ENCODE assay signal across 24 cellular contexts in genomic region chr14:22098435-22098834, GRCh38.
DNase-seq lines count a peak whose midpoint lies in the region; ATAC-seq and TF ChIP-seq lines count a peak whose summit lies in the region.
"Had no signal": no experiment of that assay in that cellular context is flagged by ENCODE, and none has a peak within 500 bp of the region (broad histone marks: within the 10 kb centered on the region; RNA-seq: fewer than 3 reads in every experiment).

No MANE protein-coding gene starts in this region.

- peaks cover 33% of the 10 kb centered on the region for H3K4me1 Mint-ChIP-seq in activated CD4-positive, alpha-beta T cell treated with anti-CD3 and anti-CD28 coated beads, Interleukin-2, amount 10 ng/mL, durations not matched to agents 24 days and 14 days
- H3K4me1 Mint-ChIP-seq in activated naive CD8-positive, alpha-beta T cell (ENCODE audit: low read depth): peaks cover 53% of the 10 kb centered on the region
- H3K4me1 Mint-ChIP-seq: WTC11 had no signal

- in situ Hi-C loops in gastrocnemius medialis (cut with MboI; ENCODE audit: low sequenced_read_pairs in 4 of 4): no loop called here

- no peak for TF ChIP-seq POLR2A in gastrocnemius medialis (IDR thresholded peaks at IDR 0.05)

- TF ChIP-seq CTCF in gastrocnemius medialis (IDR thresholded peaks at IDR 0.05 in 4 of 5, conservative IDR thresholded peaks at IDR 0.05 in 1 of 5) (no peak), RWPE1 (conservative IDR thresholded peaks at IDR 0.05; ENCODE audit: low read depth) (no peak)

- no peaks in the 10 kb centered on the region for H3K27me3 Mint-ChIP-seq in activated CD4-positive, alpha-beta T cell treated with anti-CD3 and anti-CD28 coated beads, Interleukin-2, amount 10 ng/mL, durations not matched to agents 24 days and 14 days
- H3K27me3 Mint-ChIP-seq in activated naive CD8-positive, alpha-beta T cell: no peaks in the 10 kb centered on the region

- no peaks in the 10 kb centered on the region for H3K27me3 ChIP-seq in gastrocnemius medialis
- H3K27me3 ChIP-seq: ascending aorta, thyroid gland had no signal

- no peaks in the 10 kb centered on the region for H3K4me1 ChIP-seq in gastrocnemius medialis
- H3K4me1 ChIP-seq: ascending aorta, prostate gland, thyroid gland had no signal

- H3K36me3 ChIP-seq in KOPT-K1 (ENCODE audit: insufficient read depth, low read length): no peaks in the 10 kb centered on the region
- H3K36me3 ChIP-seq in gastrocnemius medialis: no peaks in the 10 kb centered on the region
- H3K36me3 ChIP-seq: ascending aorta, neutrophil, prostate gland, thyroid gland had no signal

- no peak for DNase-seq in activated CD4-positive, alpha-beta T cell treated with anti-CD3 and anti-CD28 coated beads, Interleukin-2, amount 10 ng/mL, durations not matched to agents 24 days and 14 days
- DNase-seq in activated CD4-positive, alpha-beta T cell treated with anti-CD3 and anti-CD28 coated beads, Interleukin-2, amount 50 U/mL, for 4 hours: no peak
- DNase-seq in gastrocnemius medialis: no peak
- DNase-seq in RWPE1 (ENCODE audit: low spot score): no peak
- DNase-seq in putamen (ENCODE audit: low spot score): no peak
- DNase-seq: activated effector memory CD4-positive, alpha-beta T cell treated with anti-CD3 and anti-CD28 coated beads, Interleukin-2, amount 50 U/mL, for 16 hours; caudate nucleus; dermis blood vessel endothelial cell; EL; IMR-90; mammary epithelial cell; NCI-H1417 treated with DMSO at 0.1 percent for 48 hours; NK-92 treated with Interleukin-12 subunit alpha and Interleukin-12 subunit beta, amount 100 ng/mL, for 24 hours; stimulated activated CD4-positive, alpha-beta T cell treated with anti-CD3 and anti-CD28 coated beads, Interleukin-1b, Interleukin-23, amount 100 ng/mL, for 48 hours; T-helper 9 cell; thyroid gland had no signal

- peak overlapping the region; percentile 98 for H3K27ac ChIP-seq in KOPT-K1 (ENCODE audit: low read depth, low read length, poor library complexity, severe bottlenecking)
- peak overlapping the region in 3 of 4 donors; percentile 36 to 60 (median 51) for H3K27ac ChIP-seq in gastrocnemius medialis
- H3K27ac ChIP-seq in RWPE1: no peak overlapping the region
- H3K27ac ChIP-seq: ascending aorta, neutrophil, thyroid gland had no signal

- H3K9me3 ChIP-seq in KOPT-K1 (ENCODE audit: insufficient read depth, low read length, poor library complexity, severe bottlenecking) (no peaks in the 10 kb centered on the region), gastrocnemius medialis (no peaks in the 10 kb centered on the region)
- H3K9me3 ChIP-seq: ascending aorta, neutrophil, prostate gland, thyroid gland had no signal

- no peak for ATAC-seq in gastrocnemius medialis
- no peak for ATAC-seq in GM21390 (IDR thresholded peaks at IDR 0.05; ENCODE audit: unreplicated experiment)
- ATAC-seq: WTC11 had no signal

- no peaks in the 10 kb centered on the region for H3K36me3 Mint-ChIP-seq in activated CD4-positive, alpha-beta T cell treated with anti-CD3 and anti-CD28 coated beads, Interleukin-2, amount 10 ng/mL, durations not matched to agents 24 days and 14 days (ENCODE audit: low read depth)
- no peaks in the 10 kb centered on the region for H3K36me3 Mint-ChIP-seq in activated naive CD8-positive, alpha-beta T cell
- H3K36me3 Mint-ChIP-seq: WTC11 had no signal

- intact Hi-C loops in activated CD4-positive, alpha-beta T cell treated with anti-CD3 and anti-CD28 coated beads, Interleukin-2, amount 10 ng/mL, durations not matched to agents 24 days and 14 days (cut with micrococcal nuclease): loop anchor here (10.0 kb wide), 1 partner anchor 184 kb away; no protein-coding TSS in a partner anchor
- intact Hi-C loops in gastrocnemius medialis (cut with DNase I; ENCODE audit: low total_unique reads): no loop called here

- H3K27ac Mint-ChIP-seq in activated CD4-positive, alpha-beta T cell treated with anti-CD3 and anti-CD28 coated beads, Interleukin-2, amount 10 ng/mL, durations not matched to agents 24 days and 14 days: peak overlapping the region; percentile 92
- peak overlapping the region; percentile 81 for H3K27ac Mint-ChIP-seq in activated naive CD8-positive, alpha-beta T cell
- H3K27ac Mint-ChIP-seq: WTC11 had no signal

- no peak overlapping the region for H3K4me3 ChIP-seq in gastrocnemius medialis
- H3K4me3 ChIP-seq: ascending aorta, prostate gland, skin epidermis, thyroid gland had no signal

- CTCF ChIA-PET in RWPE1 (lab: Yijun Ruan, JAX): interaction anchor here (0.6 to 1.1 kb wide), 3 partner anchors 14 to 250 kb away, joined by 3 to 5 read pairs (median 4); no protein-coding TSS in a partner anchor

- peak overlapping the region; percentile 44 for H3K4me3 Mint-ChIP-seq in activated CD4-positive, alpha-beta T cell treated with anti-CD3 and anti-CD28 coated beads, Interleukin-2, amount 10 ng/mL, durations not matched to agents 24 days and 14 days
- peak overlapping the region; percentile 13 for H3K4me3 Mint-ChIP-seq in activated naive CD8-positive, alpha-beta T cell
- H3K4me3 Mint-ChIP-seq: WTC11 had no signal

- H3K9me3 Mint-ChIP-seq in activated CD4-positive, alpha-beta T cell treated with anti-CD3 and anti-CD28 coated beads, Interleukin-2, amount 10 ng/mL, durations not matched to agents 24 days and 14 days: no peaks in the 10 kb centered on the region
- H3K9me3 Mint-ChIP-seq in activated naive CD8-positive, alpha-beta T cell (ENCODE audit: low read depth): no peaks in the 10 kb centered on the region
- H3K9me3 Mint-ChIP-seq: WTC11 had no signal

- POLR2A ChIA-PET in RWPE1 (lab: Yijun Ruan, JAX; ENCODE audit: low non-redundant PET): no interaction called here
